ENCODE assay signal across 11 cellular contexts in genomic region chr20:37518606-37519507, GRCh38. TPM values are rescaled to one million over a fixed set of nuclear protein-coding genes. Genes with fewer than 3 reads are reported as not detected.
A peak's percentile ranks its signal among the peaks of the same experiment; 100 is the strongest.
DNase-seq lines count a peak whose midpoint lies in the region; ATAC-seq, FAIRE-seq and TF ChIP-seq lines count a peak whose summit lies in the region.
"Had no signal": no experiment of that assay in that cellular context is flagged by ENCODE, and none has a peak within 500 bp of the region (broad histone marks: within the 10 kb centered on the region; RNA-seq: fewer than 3 reads in every experiment).

No MANE protein-coding gene starts in this region.

- no peak overlapping the region for H3K18ac ChIP-seq in trophoblast cell (ENCODE audit: low read length)

- H3K27me3 ChIP-seq in trophoblast cell (ENCODE audit: insufficient read depth, low read length), result no peaks in the 10 kb centered on the region

- no peak overlapping the region for H4K12ac ChIP-seq in trophoblast cell (ENCODE audit: low read depth, low read length)

- H3K9ac ChIP-seq in trophoblast cell (ENCODE audit: low read length), result no peak overlapping the region

- H4K91ac ChIP-seq in trophoblast cell (ENCODE audit: low read depth, low read length), result no peak overlapping the region

- H3K23ac ChIP-seq in trophoblast cell (ENCODE audit: low read length), result no peak overlapping the region

- H3K14ac ChIP-seq in trophoblast cell (ENCODE audit: low read length), result no peak overlapping the region

- no peak for ATAC-seq in HG03520 (IDR thresholded peaks at IDR 0.05; ENCODE audit: unreplicated experiment)

- H3K4me2 ChIP-seq in trophoblast cell (ENCODE audit: low read length), result no peak overlapping the region

- peaks cover 7% of the 10 kb centered on the region for H3K9me3 ChIP-seq in trophoblast cell (ENCODE audit: insufficient read depth, low read depth, low read length)

- DNase-seq in DMS153 (lab: John Stamatoyannopoulos, UW) (peak; percentile 64), NCI-H2196 treated with DMSO at 0.1 percent for 48 hours (lab: John Stamatoyannopoulos, UW; ENCODE audit: unreplicated experiment) (peak; percentile 55), glomerular endothelial cell (ENCODE audit: extremely low read depth, low read depth, low spot score) (peak; percentile 33), trophoblast cell (no peak), NCI-H2171 treated with DMSO at 0.1 percent for 48 hours (lab: John Stamatoyannopoulos, UW) (no peak), GM12891 (ENCODE audit: insufficient read length, low spot score) (no peak), NCI-H526 treated with DMSO at 0.1 percent for 48 hours (lab: John Stamatoyannopoulos, UW) (no peak)
- DNase-seq: activated CD4-positive, alpha-beta T cell treated with anti-CD3 and anti-CD28 coated beads for 48 hours; CD8-positive, alpha-beta memory T cell; OCI-M1 had no signal

- H3K27ac ChIP-seq in trophoblast cell (ENCODE audit: low read depth, low read length), result no peak overlapping the region

- WGBS in trophoblast cell (ENCODE audit: extremely low coverage, insufficient coverage, insufficient read length), result no CpG with 5 or more reads among the region's 30 CpGs

- H3K36me3 ChIP-seq in trophoblast cell (ENCODE audit: control insufficient read depth in 1 of 2, insufficient read depth in 2 of 2, low read length in 2 of 2), result peaks cover 50 to 67% of the 10 kb centered on the region in 2 experiments

- H3K4me3 ChIP-seq in trophoblast cell (ENCODE audit: low read depth, low read length), result no peak overlapping the region

- H4K8ac ChIP-seq in trophoblast cell (ENCODE audit: low read depth, low read length), result no peak overlapping the region

- H2BK5ac ChIP-seq in trophoblast cell (ENCODE audit: low read depth, low read length, poor library complexity), result no peak overlapping the region

- H2AFZ ChIP-seq in trophoblast cell (ENCODE audit: insufficient read depth, low read length, poor library complexity), result no peak overlapping the region

- FAIRE-seq in GM12891 (lab: Jason Lieb, UNC), result no peak

- peak overlapping the region; percentile 6 for H3K4ac ChIP-seq in trophoblast cell (ENCODE audit: low read depth, low read length)

- peaks cover 21% of the 10 kb centered on the region for H3K79me2 ChIP-seq in trophoblast cell (ENCODE audit: control insufficient read depth, insufficient read depth, low read length, poor library complexity)

- no peaks in the 10 kb centered on the region for H3K79me1 ChIP-seq in trophoblast cell (ENCODE audit: low read length)

- H2AK5ac ChIP-seq in trophoblast cell (ENCODE audit: low read length), result no peak overlapping the region

- peaks cover 22 to 37% of the 10 kb centered on the region in 2 experiments for H3K4me1 ChIP-seq in trophoblast cell (ENCODE audit: control insufficient read depth in 1 of 2, insufficient read depth in 2 of 2, low read length in 2 of 2)

- H2BK120ac ChIP-seq in trophoblast cell (ENCODE audit: insufficient read depth, low read length, poor library complexity), result no peak overlapping the region

- H2BK12ac ChIP-seq in trophoblast cell (ENCODE audit: low read length), result no peak overlapping the region

- no peak for TF ChIP-seq POLR2A in GM12891 (IDR thresholded peaks at IDR 0.05; ENCODE audit: low read depth, low read length)

TF ChIP-seq in GM12891, 5 proteins besides CTCF, POLR2A, EP300 and RAD21:
- no peak for TF ChIP-seq POLR2AphosphoS5 (IDR thresholded peaks at IDR 0.05; ENCODE audit: low read depth, low read length)
- TF ChIP-seq SPI1 (IDR thresholded peaks at IDR 0.05; ENCODE audit: low read depth, low read length), result no peak
- TF ChIP-seq POU2F2 (IDR thresholded peaks at IDR 0.05; ENCODE audit: low read depth, low read length), result no peak
- TF ChIP-seq TAF1 (IDR thresholded peaks at IDR 0.05; ENCODE audit: low read depth, low read length), result no peak
- no peak for TF ChIP-seq PAX5 (IDR thresholded peaks at IDR 0.05; ENCODE audit: insufficient read depth, low read length, severe bottlenecking)

RNA-seq across cellular contexts. Expression of gene NNAT, which starts 2.2 kb away (rescaled TPM):
- 13.8 and 21.2 TPM in 2 replicates for total RNA-seq in glomerular endothelial cell
- 112 and 133 TPM in 2 replicates for polyA plus RNA-seq in trophoblast cell (2013)
- polyA plus RNA-seq in GM12891 (2012; ENCODE audit: low read depth, missing spikeins), result 2.8 TPM
- polyA plus RNA-seq: CD8-positive, alpha-beta memory T cell had no signal

RNA-seq across cellular contexts. Expression of gene BLCAP, which starts 8.8 kb away (rescaled TPM):
- total RNA-seq in glomerular endothelial cell, result 51.3 and 76.0 TPM in 2 replicates
- polyA plus RNA-seq in trophoblast cell (2013), result 127 and 134 TPM in 2 replicates
- 27.5 TPM for polyA plus RNA-seq in GM12891 (2012; ENCODE audit: low read depth, missing spikeins)

Comparison
In these comparisons a context has a peak if more than half of its experiments do, and no peak if none do; other contexts are left out.
1. DNase-seq: peak in DMS153 (single experiment), NCI-H2196 treated with DMSO at 0.1 percent for 48 hours (single experiment) and glomerular endothelial cell (single experiment); none in trophoblast cell (0 of 2), NCI-H2171 treated with DMSO at 0.1 percent for 48 hours (single experiment), GM12891 (single experiment) and NCI-H526 treated with DMSO at 0.1 percent for 48 hours (single experiment).